8 cellular contexts compared by ENCODE assay signal in the genomic region with DNA sequence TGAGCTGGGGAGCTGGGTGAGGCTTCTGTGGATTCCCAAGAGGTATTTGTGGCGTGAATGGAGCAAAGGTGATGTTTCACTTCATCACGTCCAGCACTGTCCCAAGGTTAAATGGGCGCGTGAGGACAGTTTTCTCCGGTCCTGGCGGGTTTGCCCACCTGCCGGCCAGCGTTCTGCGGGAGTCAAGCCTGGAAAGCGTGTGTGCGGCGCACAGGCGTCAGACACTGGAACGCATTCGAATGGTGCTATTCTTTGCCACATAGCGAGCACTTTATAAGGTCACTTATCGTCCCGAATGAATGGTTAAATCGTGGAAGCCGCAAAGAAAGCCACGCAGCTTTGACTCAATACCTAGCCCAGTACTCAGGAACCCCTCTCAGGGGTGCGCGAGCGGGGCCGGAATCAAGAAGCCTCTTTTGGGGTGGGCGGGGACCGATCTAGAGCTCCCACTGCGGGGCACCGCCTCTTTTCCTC. TPM values are rescaled to one million over a fixed set of nuclear protein-coding genes. Genes with fewer than 3 reads are reported as not detected.
DNase-seq lines count a peak whose midpoint lies in the region; ATAC-seq and TF ChIP-seq lines count a peak whose summit lies in the region.

No MANE protein-coding gene starts in this region.

- 2 to 8% methylated on average over 29 of the region's 29 CpGs for WGBS in sigmoid colon, 2 donors

- TF ChIP-seq CTCF in PC-3 (conservative IDR thresholded peaks at IDR 0.05; ENCODE audit: low read depth, low read length) (no peak), fibroblast of pulmonary artery (IDR thresholded peaks at IDR 0.05; ENCODE audit: low read length, missing control alignments) (no peak), sigmoid colon (IDR thresholded peaks at IDR 0.05) (no peak)

- H3K4me3 ChIP-seq in PC-3 (ENCODE audit: low read length) (peak overlapping the region; percentile 89), fibroblast of pulmonary artery (replicated peaks; ENCODE audit: low read depth, low read length) (peak overlapping the region; percentile 90), sigmoid colon (peak overlapping the region; percentile 93 to 100 (median 99))

- no peak for TF ChIP-seq EP300 in sigmoid colon (IDR thresholded peaks at IDR 0.05)

- H3K4me2 ChIP-seq in PC-3 (ENCODE audit: low read length): peak overlapping the region; percentile 57

- no TSS peak for BruUV-seq in PC-3 (replicated peaks; lab: Mats Ljungman, UMichigan)

- H3K27me3 ChIP-seq in PC-3 (ENCODE audit: low read length) (no peaks in the 10 kb centered on the region), sigmoid colon (no peaks in the 10 kb centered on the region)

- H3K9me3 ChIP-seq in PC-3 (ENCODE audit: low read length) (no peaks in the 10 kb centered on the region), sigmoid colon (no peaks in the 10 kb centered on the region)

- H3K9me2 ChIP-seq in PC-3 (replicated peaks; ENCODE audit: low read length): no peaks in the 10 kb centered on the region

- H3K79me2 ChIP-seq in PC-3 (ENCODE audit: low read length): peaks cover 46% of the 10 kb centered on the region

- CTCF ChIA-PET in PC-3 (lab: Charles Lee): interaction anchor here (0.6 to 1.2 kb wide), 6 partner anchors 8 to 338 kb away, joined by 3 to 8 read pairs (median 3); no protein-coding TSS in a partner anchor

- H3F3A ChIP-seq in PC-3 (ENCODE audit: low read length, unreplicated experiment): no peaks in the 10 kb centered on the region

- H3K36me3 ChIP-seq in PC-3 (ENCODE audit: low read depth, low read length) (peaks cover 20% of the 10 kb centered on the region), sigmoid colon (peaks cover 0 to 21% (median 11%) of the 10 kb centered on the region in 4 donors)

- TF ChIP-seq POLR2A in GM18505 (IDR thresholded peaks at IDR 0.05; ENCODE audit: borderline replicate concordance, extremely low read depth, insufficient read depth, insufficient read length) (no peak), sigmoid colon (IDR thresholded peaks at IDR 0.05) (no peak)

- no peak overlapping the region for H3K27ac ChIP-seq in PC-3 (ENCODE audit: low read length)
- H3K27ac ChIP-seq in sigmoid colon: peak overlapping the region in 3 of 4 donors; percentile 84 to 92 (median 89)

- H2AFZ ChIP-seq in PC-3 (ENCODE audit: low read length): peak overlapping the region; percentile 64

- no peak for DNase-seq in PC-3
- no peak for DNase-seq in fibroblast of pulmonary artery (ENCODE audit: low read depth)
- DNase-seq in sigmoid colon: no peak
- DNase-seq in HT-29 (ENCODE audit: low spot score): no peak
- no peak for DNase-seq in stimulated activated CD4-positive, alpha-beta T cell treated with anti-CD3 and anti-CD28 coated beads, Interleukin-2, amount 100 ng/mL, for 24 hours
- no peak for DNase-seq in stimulated activated CD4-positive, alpha-beta T cell treated with anti-CD3 and anti-CD28 coated beads, Interleukin-4, amount 100 ng/mL, for 1 hour
- DNase-seq in NCI-H1436 (lab: John Stamatoyannopoulos, UW): no peak

- no peak overlapping the region for H3K9ac ChIP-seq in PC-3 (ENCODE audit: low read length)

- ATAC-seq in GM18505 (IDR thresholded peaks at IDR 0.05; ENCODE audit: unreplicated experiment): peak; percentile 7
- no peak for ATAC-seq in PC-3

- peaks cover 19% of the 10 kb centered on the region for H4K20me1 ChIP-seq in PC-3 (ENCODE audit: low read length)

- H3K4me1 ChIP-seq in PC-3 (ENCODE audit: insufficient read depth, low read length) (peaks cover 16% of the 10 kb centered on the region), sigmoid colon (peaks cover 0 to 31% (median 25%) of the 10 kb centered on the region in 4 donors)

- POLR2A ChIA-PET in PC-3 (lab: Charles Lee; ENCODE audit: unreplicated experiment): interaction anchor here (0.6 kb wide), 1 partner anchor 1164 kb away, joined by 4 read pairs; no protein-coding TSS in a partner anchor

- intact Hi-C loops in PC-3 (cut with micrococcal nuclease) (no loop called here), sigmoid colon (cut with DNase I) (loop anchor here (2.0 to 10.0 kb wide), 2 partner anchors 43 to 69 kb away; a partner anchor contains a TSS)

RNA-seq across cellular contexts. Expression of a gene that starts 0.4 kb away (rescaled TPM):
- 160 and 163 TPM in 2 replicates for total RNA-seq in PC-3 (2014; rRNA removed)
- 10 to 100 TPM; 42.4 to 59.8 (median 43.2) TPM for total RNA-seq in sigmoid colon
- polyA plus RNA-seq in sigmoid colon: 10 to 100 TPM; 42.0 to 71.7 (median 52.2) TPM
- total RNA-seq in HT-29 (2014; rRNA removed; shearing (Covaris generic)): 110 and 122 TPM in 2 replicates

RNA-seq across cellular contexts. Expression of a gene that starts 42.9 kb away (rescaled TPM):
- 1.7 and 3.0 TPM in 2 replicates for total RNA-seq in PC-3 (2014; rRNA removed)
- 1 to 10 TPM in 3 of 4 donors, under 1 TPM in 1; 0.81 to 1.2 (median 1.1) TPM for total RNA-seq in sigmoid colon
- polyA plus RNA-seq in sigmoid colon: 1 to 10 TPM in 1 of 3 donors, under 1 TPM in 2; under 0.01 to 3.8 (median 0.46) TPM
- 3.0 and 4.0 TPM in 2 replicates for total RNA-seq in HT-29 (2014; rRNA removed; shearing (Covaris generic))
